ENCODE assay signal across 8 cellular contexts in the genomic region with DNA sequence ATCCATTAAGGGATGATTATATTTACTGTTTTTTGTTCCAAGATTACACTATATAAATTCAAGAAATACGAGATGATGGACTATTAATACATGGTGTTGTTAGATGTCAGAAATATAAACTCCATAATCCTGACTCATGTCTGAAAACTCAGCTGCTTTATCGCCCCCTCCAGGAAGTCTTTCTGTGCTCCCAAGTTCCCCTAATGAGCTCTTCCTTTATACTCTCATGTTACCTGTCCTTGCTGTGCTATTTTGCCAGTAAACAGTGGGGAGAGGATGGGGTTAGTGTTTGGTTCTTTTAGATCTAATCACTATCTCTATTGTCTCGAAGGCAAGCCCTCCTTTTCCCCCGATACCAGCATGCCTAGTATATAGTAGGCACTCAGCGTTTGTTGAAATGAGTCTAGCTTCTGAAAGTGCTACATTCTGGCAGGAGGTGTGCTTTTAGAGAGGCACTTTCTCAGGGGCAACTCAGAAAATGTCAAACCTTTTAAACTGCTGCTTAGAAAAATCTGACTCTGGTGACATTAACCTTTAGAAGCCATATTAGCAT. TPM values are rescaled to one million over a fixed set of nuclear protein-coding genes. Genes with fewer than 3 reads are reported as not detected.
DNase-seq lines count a peak whose midpoint lies in the region; ATAC-seq and TF ChIP-seq lines count a peak whose summit lies in the region.

No MANE protein-coding gene starts in this region.

- H3K4me3 ChIP-seq in left ventricle myocardium inferior, result no peak overlapping the region

- no peak for TF ChIP-seq POLR2A in erythroblast (IDR thresholded peaks at IDR 0.05; ENCODE audit: low read length)

- ATAC-seq in left ventricle myocardium superior (no peak), GM18861 (IDR thresholded peaks at IDR 0.05; ENCODE audit: unreplicated experiment) (no peak), GM18498 (IDR thresholded peaks at IDR 0.05; ENCODE audit: unreplicated experiment) (no peak)

- H3K36me3 ChIP-seq in left ventricle myocardium inferior, result no peaks in the 10 kb centered on the region

- H3K27ac ChIP-seq in left ventricle myocardium inferior (replicated peaks), result no peak overlapping the region

- intact Hi-C loops in left ventricle myocardium inferior (cut with micrococcal nuclease), result no loop called here
- intact Hi-C loops in left ventricle myocardium superior (cut with micrococcal nuclease), result no loop called here

- TF ChIP-seq CTCF in left ventricle myocardium inferior (IDR thresholded peaks at IDR 0.05; ENCODE audit: borderline replicate concordance), result peak; percentile 54

- no peaks in the 10 kb centered on the region for H3K9me3 ChIP-seq in left ventricle myocardium inferior (replicated peaks)

- no peaks in the 10 kb centered on the region for H3K27me3 ChIP-seq in left ventricle myocardium inferior (ENCODE audit: low read depth)

- DNase-seq in left ventricle myocardium inferior (no peak), left ventricle myocardium superior (no peak), MV-4-11 (lab: John Stamatoyannopoulos, UW) (peak; percentile 11), erythroblast (lab: John Stamatoyannopoulos, UW) (peak; percentile 20 to 46), NCI-H2196 treated with DMSO at 0.1 percent for 48 hours (lab: John Stamatoyannopoulos, UW; ENCODE audit: unreplicated experiment) (no peak)
- DNase-seq in activated effector memory CD4-positive, alpha-beta T cell treated with anti-CD3 and anti-CD28 coated beads, Interleukin-2, amount 50 U/mL, for 16 hours, result no peak

- H3K4me1 ChIP-seq in left ventricle myocardium inferior, result no peaks in the 10 kb centered on the region

RNA-seq across cellular contexts. Expression of gene BARD1, which starts 21.4 kb away (rescaled TPM):
- total RNA-seq in left ventricle myocardium inferior (8.1 TPM), left ventricle myocardium superior (11.0 TPM)

Comparison
In these comparisons a context has a peak if more than half of its experiments do, and no peak if none do; other contexts are left out.
1. DNase-seq: peak in MV-4-11 (single experiment) and erythroblast (2 of 2); none in left ventricle myocardium inferior (single experiment), left ventricle myocardium superior (single experiment), activated effector memory CD4-positive, alpha-beta T cell treated with anti-CD3 and anti-CD28 coated beads, Interleukin-2, amount 50 U/mL, for 16 hours (single experiment) and NCI-H2196 treated with DMSO at 0.1 percent for 48 hours (single experiment).